25 cellular contexts compared by ENCODE assay signal in genomic region chr6:13698715-13699114, GRCh38.
"Had no signal": no experiment of that assay in that cellular context is flagged by ENCODE, and none has a peak within 500 bp of the region (broad histone marks: within the 10 kb centered on the region; RNA-seq: fewer than 3 reads in every experiment).

No MANE protein-coding gene starts in this region.

- H3K27ac ChIP-seq: brain microvascular endothelial cell, cardiac muscle cell had no signal

- H3K4me3 ChIP-seq: cardiac muscle cell had no signal

- H3K27me3 ChIP-seq: brain microvascular endothelial cell, cardiac muscle cell had no signal

- FAIRE-seq: TTC549 had no signal

- DNase-seq: activated CD4-positive, alpha-beta memory T cell treated with anti-CD3 and anti-CD28 coated beads for 36 hours; activated CD4-positive, alpha-beta T cell treated with anti-CD3 and anti-CD28 coated beads, Interleukin-2, amount 10 ng/mL, durations not matched to agents 7 days and 5 days; activated CD4-positive, CD25-positive, alpha-beta regulatory T cell; activated gamma-delta T cell; activated naive CD4-positive, alpha-beta T cell treated with anti-CD3 and anti-CD28 coated beads for 36 hours; activated naive CD8-positive, alpha-beta T cell treated with anti-CD3 and anti-CD28 coated beads for 36 hours; activated T-cell treated with anti-CD3 and anti-CD28 coated beads for 4 hours; activated T-cell treated with anti-CD3 and anti-CD28 coated beads, Interleukin-2, amount 50 U/mL, for 48 hours; brain microvascular endothelial cell; KG1; NCI-H1092; NCI-H1417 treated with DMSO at 0.1 percent for 48 hours; NCI-H1694; NCI-H2029; NCI-H2107; NCI-H2227 treated with DMSO at 0.1 percent for 48 hours; NCI-H526; NCI-H774; SIG-M5; T-cell; T-helper 2 cell; T1000 had no signal

- ATAC-seq: activated T-helper 17 cell treated with anti-CD3 and anti-CD28 coated beads, Interleukin-2, amount 50 U/mL, for 72 hours; T-cell had no signal

- H3K27ac Mint-ChIP-seq: activated CD4-positive, alpha-beta T cell treated with anti-CD3 and anti-CD28 coated beads, Interleukin-2, amount 10 ng/mL, durations not matched to agents 7 days and 5 days had no signal

- H3K36me3 ChIP-seq: brain microvascular endothelial cell had no signal

- H3K4me3 Mint-ChIP-seq: activated CD4-positive, alpha-beta memory T cell treated with anti-CD3 and anti-CD28 coated beads for 36 hours; activated CD4-positive, alpha-beta T cell treated with anti-CD3 and anti-CD28 coated beads, Interleukin-2, amount 10 ng/mL, durations not matched to agents 7 days and 5 days; activated naive CD4-positive, alpha-beta T cell treated with anti-CD3 and anti-CD28 coated beads for 36 hours; activated naive CD8-positive, alpha-beta T cell treated with anti-CD3 and anti-CD28 coated beads for 36 hours; T-cell had no signal

- H3K9me3 Mint-ChIP-seq: activated CD4-positive, alpha-beta memory T cell treated with anti-CD3 and anti-CD28 coated beads for 36 hours; activated CD4-positive, alpha-beta T cell treated with anti-CD3 and anti-CD28 coated beads, Interleukin-2, amount 10 ng/mL, durations not matched to agents 7 days and 5 days; activated naive CD4-positive, alpha-beta T cell treated with anti-CD3 and anti-CD28 coated beads for 36 hours; activated naive CD8-positive, alpha-beta T cell treated with anti-CD3 and anti-CD28 coated beads for 36 hours; activated T-helper 17 cell treated with anti-CD3 and anti-CD28 coated beads, Interleukin-2, amount 50 U/mL, for 72 hours; T-cell had no signal

- H3K27me3 Mint-ChIP-seq: activated CD4-positive, alpha-beta memory T cell treated with anti-CD3 and anti-CD28 coated beads for 36 hours; activated CD4-positive, alpha-beta T cell treated with anti-CD3 and anti-CD28 coated beads, Interleukin-2, amount 10 ng/mL, durations not matched to agents 7 days and 5 days; activated naive CD8-positive, alpha-beta T cell treated with anti-CD3 and anti-CD28 coated beads for 36 hours; activated T-helper 17 cell treated with anti-CD3 and anti-CD28 coated beads, Interleukin-2, amount 50 U/mL, for 72 hours; T-cell had no signal
